ENCODE assay signal across 34 cellular contexts in genomic region chr6:53573299-53573698, GRCh38. TPM values are rescaled to one million over a fixed set of nuclear protein-coding genes. Genes with fewer than 3 reads are reported as not detected.
DNase-seq lines count a peak whose midpoint lies in the region; ATAC-seq, FAIRE-seq and TF ChIP-seq lines count a peak whose summit lies in the region.
"Had no signal": no experiment of that assay in that cellular context is flagged by ENCODE, and none has a peak within 500 bp of the region (broad histone marks: within the 10 kb centered on the region; RNA-seq: fewer than 3 reads in every experiment).

No MANE protein-coding gene starts in this region.

- H3K4me3 ChIP-seq in SK-N-SH (ENCODE audit: low read depth in 2 of 2, low read length in 1 of 2) (no peak overlapping the region), K562 (no peak overlapping the region), neuronal stem cell (ENCODE audit: low read length in 2 of 2) (no peak overlapping the region)
- H3K4me3 ChIP-seq: A549, lower lobe of right lung, PC-9, tibial nerve had no signal

- H4K91ac ChIP-seq in neuronal stem cell (ENCODE audit: low read depth, low read length, poor library complexity) = no peak overlapping the region

- H3K4me1 Mint-ChIP-seq in CD4-positive, alpha-beta T cell (ENCODE audit: low read depth) = no peaks in the 10 kb centered on the region

- H3K79me2 ChIP-seq in SK-N-SH (ENCODE audit: insufficient read depth) = no peaks in the 10 kb centered on the region
- H3K79me2 ChIP-seq in K562 (ENCODE audit: control insufficient read depth, insufficient read depth, low read length) = no peaks in the 10 kb centered on the region

- H2BK120ac ChIP-seq in neuronal stem cell (ENCODE audit: low read depth, low read length) = no peak overlapping the region

- intact Hi-C loops in K562 (cut with micrococcal nuclease) = no loop called here
- intact Hi-C loops in CD4-positive, alpha-beta T cell (cut with DNase I, micrococcal nuclease) = no loop called here

- H3K27ac Mint-ChIP-seq in CD4-positive, alpha-beta T cell = no peak overlapping the region
- H3K27ac Mint-ChIP-seq: activated CD8-positive, alpha-beta T cell treated with anti-CD3 and anti-CD28 coated beads, Interleukin-2, amount 10 ng/mL, durations not matched to agents 7 days and 5 days; CD8-positive, alpha-beta T cell; naive thymus-derived CD4-positive, alpha-beta T cell had no signal

- H4K20me1 ChIP-seq in SK-N-SH (ENCODE audit: insufficient read depth) = no peaks in the 10 kb centered on the region
- no peaks in the 10 kb centered on the region for H4K20me1 ChIP-seq in K562 (replicated peaks; ENCODE audit: control insufficient read depth, insufficient read depth, low read length)

- H3K36me3 Mint-ChIP-seq in CD4-positive, alpha-beta T cell (ENCODE audit: low read depth) = no peaks in the 10 kb centered on the region
- H3K36me3 Mint-ChIP-seq: CD8-positive, alpha-beta T cell; naive thymus-derived CD4-positive, alpha-beta T cell had no signal

- H3K9me3 ChIP-seq in SK-N-SH (no peaks in the 10 kb centered on the region), K562 (replicated peaks; ENCODE audit: control insufficient read depth, insufficient read depth, low read depth, low read length) (no peaks in the 10 kb centered on the region), neuronal stem cell (replicated peaks in 1 of 2; ENCODE audit: control insufficient read depth in 2 of 2, insufficient read depth in 1 of 2, low read depth in 1 of 2, low read length in 2 of 2) (no peaks in the 10 kb centered on the region)
- H3K9me3 ChIP-seq in CD4-positive, alpha-beta T cell (ENCODE audit: control insufficient read depth, low read length) = no peaks in the 10 kb centered on the region
- H3K9me3 ChIP-seq: A549, lower lobe of right lung, tibial nerve had no signal

- TF ChIP-seq CTCF in SK-N-SH (IDR thresholded peaks at IDR 0.05) = no peak
- TF ChIP-seq CTCF in K562 (IDR thresholded peaks at IDR 0.05 in 2 of 3, conservative IDR thresholded peaks at IDR 0.05 in 1 of 3; ENCODE audit: insufficient read depth in 2 of 3, low read depth in 1 of 3, low read length in 3 of 3) = no peak
- no peak for TF ChIP-seq CTCF in CD4-positive, alpha-beta T cell (IDR thresholded peaks at IDR 0.05)

- no peaks in the 10 kb centered on the region for H3K27me3 Mint-ChIP-seq in CD4-positive, alpha-beta T cell

- TF ChIP-seq EP300 in SK-N-SH (IDR thresholded peaks at IDR 0.05; ENCODE audit: borderline replicate concordance in 1 of 2, low read depth in 1 of 2, low read length in 1 of 2) (no peak), K562 (IDR thresholded peaks at IDR 0.05; ENCODE audit: low read length) (no peak)

- CTCF ChIA-PET in SK-N-SH (lab: Yijun Ruan, JAX) = no interaction called here
- CTCF ChIA-PET in K562 (lab: Yijun Ruan, JAX; ENCODE audit: low intra/inter-chr PET ratio) = no interaction called here
- CTCF ChIA-PET in CD4-positive, alpha-beta T cell (lab: Charles Lee) = interaction anchor here (1.4 kb wide), 1 partner anchor 9 kb away, joined by 3 read pairs; no protein-coding TSS in a partner anchor

- H3K23ac ChIP-seq in neuronal stem cell (ENCODE audit: low read depth, low read length, poor library complexity) = no peak overlapping the region

- H3K27me3 ChIP-seq in SK-N-SH (ENCODE audit: insufficient read depth) (no peaks in the 10 kb centered on the region), K562 (ENCODE audit: control insufficient read depth in 2 of 2, insufficient read depth in 2 of 2, low read length in 2 of 2) (no peaks in the 10 kb centered on the region; a peak in 1 of 5 replicates), neuronal stem cell (ENCODE audit: control insufficient read depth in 3 of 3, insufficient read depth in 3 of 3, low read depth in 1 of 3, low read length in 3 of 3) (no peaks in the 10 kb centered on the region)
- no peaks in the 10 kb centered on the region for H3K27me3 ChIP-seq in CD4-positive, alpha-beta T cell (ENCODE audit: control insufficient read depth, insufficient read depth, low read length)
- H3K27me3 ChIP-seq: brain microvascular endothelial cell, tibial nerve had no signal

- no peak overlapping the region for H3K4me2 ChIP-seq in SK-N-SH
- peak overlapping the region; percentile 58 for H3K4me2 ChIP-seq in K562 (ENCODE audit: insufficient read depth, low read length)
- H3K4me2 ChIP-seq in neuronal stem cell (ENCODE audit: insufficient read depth, low read length, poor library complexity, severe bottlenecking) = no peak overlapping the region
- H3K4me2 ChIP-seq: A549, PC-9 had no signal

- H3K4me1 ChIP-seq in SK-N-SH (ENCODE audit: control insufficient read depth in 1 of 2, insufficient read depth in 2 of 2, low read depth in 1 of 2, low read length in 1 of 2) = no peaks in the 10 kb centered on the region; a peak in 1 of 4 replicates
- H3K4me1 ChIP-seq in K562 (replicated peaks in 1 of 2; ENCODE audit: control insufficient read depth in 2 of 2, insufficient read depth in 2 of 2, low read length in 2 of 2) = peaks cover 0 to 4% of the 10 kb centered on the region in 2 experiments; a peak in 2 of 5 replicates
- H3K4me1 ChIP-seq in neuronal stem cell (ENCODE audit: control insufficient read depth in 2 of 2, insufficient read depth in 1 of 2, low read depth in 1 of 2, low read length in 2 of 2) = peaks cover 0 to 2% of the 10 kb centered on the region in 2 donors
- H3K4me1 ChIP-seq: A549, lower lobe of right lung, tibial nerve had no signal

- H3K79me1 ChIP-seq in neuronal stem cell (ENCODE audit: low read depth, low read length) = no peaks in the 10 kb centered on the region

- whole genome bisulfite sequencing in SK-N-SH (ENCODE audit: low lambda C conversion rate) = 54% methylated on average over 13 of the region's 14 CpGs
- WGBS in K562 (ENCODE audit: insufficient coverage, low coverage, missing lambda C conversion rate) = 24% methylated on average over 12 of the region's 14 CpGs
- no CpG with 5 or more reads among the region's 14 CpGs for WGBS in neuronal stem cell (ENCODE audit: extremely low coverage in 2 of 2, insufficient read length in 2 of 2, insufficient replicate concordance in 1 of 2), 2 donors

- H3K9me3 Mint-ChIP-seq in CD4-positive, alpha-beta T cell = no peaks in the 10 kb centered on the region
- H3K9me3 Mint-ChIP-seq: CD8-positive, alpha-beta T cell had no signal

- peak; percentile 74 for FAIRE-seq in K562 (lab: Jason Lieb, UNC)
- FAIRE-seq: A549, GM12891, HTR-8/SVneo had no signal

- no peak for TF ChIP-seq POLR2A in K562 (conservative IDR thresholded peaks at IDR 0.05)

- ATAC-seq in SK-N-SH treated with all-trans-retinoic acid at 6 μM for 48 hours (no peak), K562 (peak; percentile 95), GM21717 (IDR thresholded peaks at IDR 0.05; ENCODE audit: unreplicated experiment) (no peak)
- ATAC-seq in CD4-positive, alpha-beta T cell (ENCODE audit: poor library complexity) = no peak
- ATAC-seq: A549; activated CD8-positive, alpha-beta T cell treated with anti-CD3 and anti-CD28 coated beads, Interleukin-2, amount 10 ng/mL, durations not matched to agents 7 days and 5 days; CD8-positive, alpha-beta T cell; esophagus mucosa; lower lobe of right lung; naive thymus-derived CD4-positive, alpha-beta T cell had no signal

- no peak overlapping the region for H2AFZ ChIP-seq in SK-N-SH (ENCODE audit: low read depth)
- peak overlapping the region; percentile 83 for H2AFZ ChIP-seq in K562 (ENCODE audit: low read depth, low read length)
- peak overlapping the region; percentile 51 for H2AFZ ChIP-seq in neuronal stem cell (ENCODE audit: low read length)
- H2AFZ ChIP-seq: PC-9 had no signal

- no peak overlapping the region for H2BK12ac ChIP-seq in neuronal stem cell (ENCODE audit: low read length)

- no peak overlapping the region for H3K18ac ChIP-seq in neuronal stem cell (ENCODE audit: low read length)

- no peak overlapping the region for H3K4ac ChIP-seq in neuronal stem cell (ENCODE audit: low read length)

- H3K36me3 ChIP-seq in SK-N-SH (replicated peaks in 1 of 2; ENCODE audit: control insufficient read depth in 1 of 2, insufficient read depth in 2 of 2, low read length in 1 of 2) (no peaks in the 10 kb centered on the region), K562 (ENCODE audit: control insufficient read depth, insufficient read depth, low read length) (no peaks in the 10 kb centered on the region), neuronal stem cell (replicated peaks in 1 of 2; ENCODE audit: control insufficient read depth in 2 of 2, insufficient read depth in 2 of 2, low read length in 2 of 2) (no peaks in the 10 kb centered on the region)
- H3K36me3 ChIP-seq: brain microvascular endothelial cell, lower lobe of right lung, tibial nerve had no signal

- no peak overlapping the region for H3K4me3 Mint-ChIP-seq in CD4-positive, alpha-beta T cell
- H3K4me3 Mint-ChIP-seq: activated CD8-positive, alpha-beta T cell treated with anti-CD3 and anti-CD28 coated beads, Interleukin-2, amount 10 ng/mL, durations not matched to agents 7 days and 5 days; CD8-positive, alpha-beta T cell; naive thymus-derived CD4-positive, alpha-beta T cell had no signal

- no TSS peak for BruUV-seq in K562 (replicated peaks; lab: Mats Ljungman, UMichigan)

- no peak overlapping the region for H2AK5ac ChIP-seq in neuronal stem cell (ENCODE audit: low read depth, low read length)

- no peaks in the 10 kb centered on the region for H3K9me2 ChIP-seq in SK-N-SH

- H2BK5ac ChIP-seq in neuronal stem cell (ENCODE audit: low read length) = no peak overlapping the region

- in situ Hi-C loops in K562 (cut with MboI) = no loop called here

- H3K9ac ChIP-seq in SK-N-SH = no peak overlapping the region
- H3K9ac ChIP-seq in K562 (ENCODE audit: insufficient read depth in 1 of 2, low read depth in 2 of 2, low read length in 2 of 2) = no peak overlapping the region
- no peak overlapping the region for H3K9ac ChIP-seq in neuronal stem cell (ENCODE audit: low read depth, low read length, poor library complexity)

- no peak for TF ChIP-seq RAD21 in SK-N-SH (IDR thresholded peaks at IDR 0.05; ENCODE audit: low read length)
- no peak for TF ChIP-seq RAD21 in K562 (CRISPR knock-in tag; conservative IDR thresholded peaks at IDR 0.05 in 1 of 2, IDR thresholded peaks at IDR 0.05 in 1 of 2)

- H3K9me1 ChIP-seq in K562 (ENCODE audit: control insufficient read depth, insufficient read depth, low read length) = no peaks in the 10 kb centered on the region

- no peak overlapping the region for H4K8ac ChIP-seq in neuronal stem cell (ENCODE audit: low read depth, low read length)

- DNase-seq in SK-N-SH = peak; percentile 20
- DNase-seq in NCI-H146 treated with DMSO at 0.1 percent for 48 hours (lab: John Stamatoyannopoulos, UW; ENCODE audit: unreplicated experiment) = peak; percentile 68
- peak; percentile 36 to 62 (median 48) for DNase-seq in K562 (ENCODE audit: extremely low read depth in 1 of 4, low spot score in 3 of 4)
- no peak for DNase-seq in neuronal stem cell (ENCODE audit: low spot score)
- DNase-seq in CD4-positive, alpha-beta T cell = no peak
- no peak for DNase-seq in NCI-H2107 (lab: John Stamatoyannopoulos, UW)
- DNase-seq: activated CD4-positive, alpha-beta T cell treated with anti-CD3 and anti-CD28 coated beads for 4 hours; activated CD8-positive, alpha-beta T cell treated with anti-CD3 and anti-CD28 coated beads, Interleukin-2, amount 10 ng/mL, durations not matched to agents 7 days and 5 days; activated naive CD4-positive, alpha-beta T cell treated with anti-CD3 and anti-CD28 coated beads, Interleukin-2, amount 50 U/mL, for 16 hours; AML-193; amniotic stem cell; brain microvascular endothelial cell; CD8-positive, alpha-beta T cell; cerebellar nuclear complex; dermis blood vessel endothelial cell; EL; foreskin fibroblast; head of caudate nucleus; KG1; lower lobe of right lung; MM.1S; naive thymus-derived CD4-positive, alpha-beta T cell; occipital lobe; PC-9; SHP77 treated with DMSO at 0.1 percent for 48 hours; stimulated activated CD4-positive, alpha-beta T cell treated with anti-CD3 and anti-CD28 coated beads, Interleukin-4, amount 100 ng/mL, for 1 hour; SW 1271 had no signal

- POLR2A ChIA-PET in SK-N-SH (lab: Yijun Ruan, JAX) = no interaction called here
- POLR2A ChIA-PET in K562 (lab: Yijun Ruan, JAX) = no interaction called here
- POLR2A ChIA-PET in CD4-positive, alpha-beta T cell (lab: Charles Lee) = no interaction called here

- H2BK15ac ChIP-seq in neuronal stem cell (ENCODE audit: low read length) = no peak overlapping the region

- H3F3A ChIP-seq in SK-N-SH (replicated peaks; ENCODE audit: insufficient read depth) = no peaks in the 10 kb centered on the region

- H3K27ac ChIP-seq in SK-N-SH (ENCODE audit: low read depth in 2 of 2, low read length in 1 of 2) = no peak overlapping the region
- H3K27ac ChIP-seq in K562 (ENCODE audit: extremely low read depth, low read depth, low read length) = no peak overlapping the region
- H3K27ac ChIP-seq in neuronal stem cell (replicated peaks; ENCODE audit: low read length) = no peak overlapping the region
- no peak overlapping the region for H3K27ac ChIP-seq in CD4-positive, alpha-beta T cell (ENCODE audit: low read depth, low read length)
- H3K27ac ChIP-seq: A549, brain microvascular endothelial cell, lower lobe of right lung, PC-9, tibial nerve had no signal

- no peak overlapping the region for H3K14ac ChIP-seq in neuronal stem cell (ENCODE audit: low read length)

RNA-seq across cellular contexts. Expression of gene GCLC, which starts 28.4 kb away (rescaled TPM):
- polyA plus RNA-seq in SK-N-SH (2012; rRNA removed) = 7.5 and 11.2 TPM in 2 replicates
- polyA plus RNA-seq in SK-N-SH (2012; cell fraction: cytosol; rRNA removed) = 10.5 and 12.7 TPM in 2 replicates
- 7.5 and 11.4 TPM in 2 replicates for polyA plus RNA-seq in SK-N-SH (2012; cell fraction: nucleus; rRNA removed)
- 8.9 and 27.4 TPM in 2 replicates for total RNA-seq in K562 (2011; cell fraction: chromatin; rRNA removed; ENCODE audit: low replicate concordance)
- total RNA-seq in K562 (2011; cell fraction: nucleolus; rRNA removed) = 6.2 and 7.4 TPM in 2 replicates
- total RNA-seq in K562 (2011; cell fraction: nucleoplasm; rRNA removed) = 9.5 and 22.1 TPM in 2 replicates
- total RNA-seq in K562 (2014; rRNA removed) = 7.0 and 9.3 TPM in 2 replicates
- total RNA-seq in K562 (2014; rRNA removed; fragmentation: Illumina TruSeq; extraction: Trizol) = 13.3 and 13.8 TPM in 2 replicates
- 11.5 and 12.1 TPM in 2 replicates for total RNA-seq in K562 (2015; rRNA removed; fragmentation: Illumina TruSeq; extraction: Trizol)
- total RNA-seq in K562 (2021) = 13.9 and 15.1 TPM in 2 replicates
- 9.1 and 9.4 TPM in 2 replicates for polyA plus RNA-seq in K562 (2011; rRNA removed)
- polyA plus RNA-seq in K562 (2011; cell fraction: cytosol; rRNA removed) = 3.2 and 6.5 TPM in 2 replicates
- polyA plus RNA-seq in K562 (2011; cell fraction: nucleus; rRNA removed) = 8.8 and 15.1 TPM in 2 replicates
- polyA plus RNA-seq in K562 (2012) = 8.9 and 14.6 TPM in 2 replicates
- 13.5 and 20.0 TPM in 2 replicates for polyA plus RNA-seq in K562 (2014; fragmentation: Illumina TruSeq; extraction: Trizol)
- polyA plus RNA-seq in K562 (2014; fragmentation: Nextera tagmentation; extraction: Ambion mirVana) = 1 to 10 TPM; 3.9 to 5.1 TPM
- polyA plus RNA-seq in K562 (2014; rRNA removed) = 4.8 and 9.4 TPM in 2 replicates
- 20.4 and 25.0 TPM in 2 replicates for polyA minus RNA-seq in K562 (2011; rRNA and poly(A)+ RNA removed)
- polyA minus RNA-seq in K562 (2011; cell fraction: cytosol; rRNA and poly(A)+ RNA removed) = 5.5 and 13.0 TPM in 2 replicates
- 5.1 and 13.1 TPM in 2 replicates for polyA minus RNA-seq in K562 (2011; cell fraction: nucleus; rRNA and poly(A)+ RNA removed)
- 19.5 TPM for polyA plus RNA-seq in neuronal stem cell (2013, experiment 1 of 2)
- polyA plus RNA-seq in neuronal stem cell (2013, experiment 2 of 2) = 18.5 TPM
- total RNA-seq in CD4-positive, alpha-beta T cell = 10 to 100 TPM in 1 of 2 experiments, 1 to 10 TPM in 1; 8.9 to 10.1 TPM

Comparison
In these comparisons a context has a peak if more than half of its experiments do, and no peak if none do; other contexts are left out.
1. DNase-seq: peak in SK-N-SH (single experiment), NCI-H146 treated with DMSO at 0.1 percent for 48 hours (single experiment) and K562 (4 of 4); none in neuronal stem cell (single experiment), CD4-positive, alpha-beta T cell (0 of 10) and NCI-H2107 (single experiment).
2. Of the 27 proteins assayed by ChIP-seq in both K562 and SK-N-SH: peak only in K562: GABPA; only in SK-N-SH: none; in both: none; in neither: 26.